13 cellular contexts compared by ENCODE assay signal in the genomic region with DNA sequence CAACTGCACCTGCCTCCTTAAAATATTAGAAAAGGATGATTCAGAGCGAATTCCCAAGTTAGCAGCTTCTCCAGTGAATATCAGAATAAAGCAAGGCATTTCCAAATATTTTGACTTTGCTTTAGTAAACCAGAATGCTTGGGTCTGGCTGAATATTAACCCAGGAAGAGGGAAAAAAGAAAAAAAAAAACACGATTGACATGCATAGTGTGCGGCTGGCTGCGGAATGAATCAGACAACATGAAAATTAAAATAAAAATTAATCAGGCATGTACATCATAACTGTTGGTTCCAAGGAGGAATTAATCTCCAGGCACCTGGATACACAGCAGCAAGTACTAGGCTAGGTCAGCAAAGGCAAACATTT.
A peak's percentile ranks its signal among the peaks of the same experiment; 100 is the strongest.
DNase-seq lines count a peak whose midpoint lies in the region; ATAC-seq, FAIRE-seq and TF ChIP-seq lines count a peak whose summit lies in the region.
"Had no signal": no experiment of that assay in that cellular context is flagged by ENCODE, and none has a peak within 500 bp of the region (broad histone marks: within the 10 kb centered on the region; RNA-seq: fewer than 3 reads in every experiment).

No MANE protein-coding gene starts in this region.

- no peaks in the 10 kb centered on the region for H3K27me3 ChIP-seq in left ventricle myocardium inferior (ENCODE audit: low read depth)
- H3K27me3 ChIP-seq in upper lobe of right lung = no peaks in the 10 kb centered on the region
- no peaks in the 10 kb centered on the region for H3K27me3 ChIP-seq in tibial nerve
- H3K27me3 ChIP-seq: esophagus squamous epithelium, MG63 had no signal

- FAIRE-seq in GM12891 (lab: Jason Lieb, UNC) = no peak
- FAIRE-seq: A204.1 had no signal

- H3K27ac ChIP-seq in left ventricle myocardium inferior (replicated peaks) (peak overlapping the region; percentile 85), upper lobe of right lung (peak overlapping the region; percentile 63), tibial nerve (peak overlapping the region in 2 of 4 donors; percentile 76 to 78)

- H3K27me3 Mint-ChIP-seq in mesothelial cell of epicardium (ENCODE audit: low read depth) = no peaks in the 10 kb centered on the region

- WGBS in tibial nerve, 2 donors = 42 to 56% methylated on average over 4 of the region's 4 CpGs

- H3K9me3 ChIP-seq in left ventricle myocardium inferior (replicated peaks) (peaks cover 11% of the 10 kb centered on the region), upper lobe of right lung (no peaks in the 10 kb centered on the region), tibial nerve (peaks cover 0 to 4% (median 2%) of the 10 kb centered on the region in 4 donors)

- H3K4me3 ChIP-seq in left ventricle myocardium inferior (peak overlapping the region; percentile 56), epithelial cell of proximal tubule (ENCODE audit: low read depth, low read length) (peak overlapping the region; percentile 46), upper lobe of right lung (no peak overlapping the region), tibial nerve (peak overlapping the region in 1 of 4 donors; percentile 36)

- no peak for TF ChIP-seq POLR2A in GM12891 (IDR thresholded peaks at IDR 0.05; ENCODE audit: low read depth, low read length)
- TF ChIP-seq POLR2A in tibial nerve (IDR thresholded peaks at IDR 0.05) = no peak

- DNase-seq in left ventricle myocardium inferior = no peak
- no peak for DNase-seq in cardiac septum (ENCODE audit: low spot score)
- no peak for DNase-seq in epithelial cell of proximal tubule (ENCODE audit: low read depth)
- no peak for DNase-seq in mesothelial cell of epicardium (ENCODE audit: low spot score in 2 of 2, unreplicated experiment in 2 of 2)
- no peak for DNase-seq in upper lobe of right lung
- DNase-seq in activated T-cell treated with anti-CD3 and anti-CD28 coated beads, Interleukin-2, amount 50 U/mL, for 48 hours = no peak
- no peak for DNase-seq in GM12891 (ENCODE audit: insufficient read length, low spot score)
- no peak for DNase-seq in tibial nerve (ENCODE audit: low spot score in 2 of 2)
- DNase-seq: activated naive CD4-positive, alpha-beta T cell; esophagus squamous epithelium; NK-92 treated with Interleukin-12 subunit alpha and Interleukin-12 subunit beta, amount 100 ng/mL, for 24 hours had no signal

- H3K4me1 ChIP-seq in left ventricle myocardium inferior = peaks cover 42% of the 10 kb centered on the region
- H3K4me1 ChIP-seq in upper lobe of right lung = peaks cover 23% of the 10 kb centered on the region
- H3K4me1 ChIP-seq in tibial nerve = peaks cover 0 to 32% (median 0%) of the 10 kb centered on the region in 4 donors

- H3K36me3 ChIP-seq in left ventricle myocardium inferior (no peaks in the 10 kb centered on the region), upper lobe of right lung (no peaks in the 10 kb centered on the region), tibial nerve (no peaks in the 10 kb centered on the region)
- H3K36me3 ChIP-seq: esophagus squamous epithelium, MG63 had no signal

- intact Hi-C loops in left ventricle myocardium inferior (cut with micrococcal nuclease) = no loop called here
- intact Hi-C loops in cardiac septum (cut with DNase I) = loop anchor here (5.0 to 10.0 kb wide), 3 partner anchors 79 to 249 kb away; a partner anchor contains a TSS
- intact Hi-C loops in upper lobe of right lung (cut with DNase I) = no loop called here

- peak overlapping the region; percentile 57 for H3K4me3 Mint-ChIP-seq in mesothelial cell of epicardium

- TF ChIP-seq CTCF in left ventricle myocardium inferior (IDR thresholded peaks at IDR 0.05; ENCODE audit: borderline replicate concordance) (no peak), epithelial cell of proximal tubule (conservative IDR thresholded peaks at IDR 0.05; ENCODE audit: low read depth, low read length) (no peak), mesothelial cell of epicardium (IDR thresholded peaks at IDR 0.05; ENCODE audit: unreplicated experiment) (no peak), upper lobe of right lung (IDR thresholded peaks at IDR 0.05) (no peak), tibial nerve (IDR thresholded peaks at IDR 0.05) (no peak)

- H3K9me3 Mint-ChIP-seq in mesothelial cell of epicardium = peaks cover 11% of the 10 kb centered on the region

- H3K36me3 Mint-ChIP-seq in mesothelial cell of epicardium = no peaks in the 10 kb centered on the region

- H3K27ac Mint-ChIP-seq in mesothelial cell of epicardium = peak overlapping the region; percentile 88

- no peak for ATAC-seq in upper lobe of right lung

- H3K4me1 Mint-ChIP-seq in mesothelial cell of epicardium = peaks cover 35% of the 10 kb centered on the region

- TF ChIP-seq EP300 in tibial nerve (IDR thresholded peaks at IDR 0.05) = no peak

TF ChIP-seq in GM12891, 5 proteins besides CTCF, POLR2A, EP300 and RAD21:
- TF ChIP-seq SPI1 (IDR thresholded peaks at IDR 0.05; ENCODE audit: low read depth, low read length) = no peak
- no peak for TF ChIP-seq POU2F2 (IDR thresholded peaks at IDR 0.05; ENCODE audit: low read depth, low read length)
- TF ChIP-seq TAF1 (IDR thresholded peaks at IDR 0.05; ENCODE audit: low read depth, low read length) = no peak
- no peak for TF ChIP-seq POLR2AphosphoS5 (IDR thresholded peaks at IDR 0.05; ENCODE audit: low read depth, low read length)
- no peak for TF ChIP-seq PAX5 (IDR thresholded peaks at IDR 0.05; ENCODE audit: insufficient read depth, low read length, severe bottlenecking)
